23 cellular contexts compared by ENCODE assay signal in the genomic region with DNA sequence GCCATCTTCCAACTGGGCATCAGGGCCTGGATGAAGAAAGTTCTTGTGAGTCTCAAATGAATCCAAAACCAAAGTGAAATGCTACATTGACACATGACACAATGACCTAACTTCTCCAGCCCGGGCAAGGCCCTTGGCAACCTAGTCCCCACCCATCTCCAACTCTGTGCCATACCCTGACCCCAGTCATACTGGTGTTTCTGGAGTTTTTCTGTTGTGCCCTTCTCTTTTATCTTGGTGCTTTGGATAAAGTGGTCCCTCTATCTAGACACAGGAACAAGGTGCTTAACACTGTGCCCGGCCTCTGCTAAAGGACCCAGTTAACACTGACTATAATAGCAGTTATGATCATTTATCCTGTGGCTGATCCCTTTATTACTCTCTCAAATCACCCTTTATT.
DNase-seq lines count a peak whose midpoint lies in the region; ATAC-seq and TF ChIP-seq lines count a peak whose summit lies in the region.
"Had no signal": no experiment of that assay in that cellular context is flagged by ENCODE, and none has a peak within 500 bp of the region (broad histone marks: within the 10 kb centered on the region; RNA-seq: fewer than 3 reads in every experiment).

No MANE protein-coding gene starts in this region.

- H2AFZ ChIP-seq in neural cell (ENCODE audit: low read depth, low read length), result no peak overlapping the region

- WGBS in right cardiac atrium, result 71% methylated on average over 2 of the region's 2 CpGs

- no peaks in the 10 kb centered on the region for H3F3A ChIP-seq in neural cell (ENCODE audit: insufficient read depth, low read length, poor library complexity, severe bottlenecking)

- intact Hi-C loops in Right ventricle myocardium inferior (cut with DNase I) (no loop called here), right cardiac atrium (cut with DNase I) (no loop called here), left cardiac atrium (cut with DNase I) (no loop called here), cardiac septum (cut with DNase I) (no loop called here)

- H3K9me2 ChIP-seq in neural cell (ENCODE audit: insufficient read depth, low read length), result no peaks in the 10 kb centered on the region

- no peaks in the 10 kb centered on the region for H3K36me3 ChIP-seq in neural cell (ENCODE audit: insufficient read depth, low read length)
- H3K36me3 ChIP-seq: BLaER1 treated with 17β-estradiol and CSF1 and Interleukin-3, amounts not matched to agents 10 nM and 100 nM had no signal

- H3K4me2 ChIP-seq in neural cell (ENCODE audit: low read length), result no peak overlapping the region
- H3K4me2 ChIP-seq: A549; BLaER1 treated with 17β-estradiol and CSF1 and Interleukin-3, amounts not matched to agents 10 nM and 100 nM had no signal

- no peak for DNase-seq in Right ventricle myocardium inferior (ENCODE audit: missing footprints)
- no peak for DNase-seq in right cardiac atrium
- no peak for DNase-seq in left cardiac atrium
- DNase-seq in cardiac septum (ENCODE audit: low spot score), result no peak
- DNase-seq in stimulated activated CD4-positive, alpha-beta T cell treated with anti-CD3 and anti-CD28 coated beads, Interleukin-12 subunit alpha, Interleukin-12 subunit beta, amount 100 ng/mL, for 4 hours, result no peak
- DNase-seq: AML-193; Caco-2; Calu3; CD4-positive, alpha-beta T cell; CD8-positive, alpha-beta T cell; DMS 273 treated with DMSO at 0.1 percent for 48 hours; DMS153; DMS53; DMS79; DND-41; EL; GDM1 had no signal

- H3K27me3 ChIP-seq in right cardiac atrium (ENCODE audit: control insufficient read depth, insufficient read depth), result no peaks in the 10 kb centered on the region
- no peaks in the 10 kb centered on the region for H3K27me3 ChIP-seq in neural cell (ENCODE audit: insufficient read depth, low read depth, low read length)
- H3K27me3 ChIP-seq: BLaER1 treated with 17β-estradiol and CSF1 and Interleukin-3, amounts not matched to agents 10 nM and 100 nM had no signal

- TF ChIP-seq RAD21 in neural cell (conservative IDR thresholded peaks at IDR 0.05), result no peak

- H3K9me3 ChIP-seq in right cardiac atrium (ENCODE audit: control insufficient read depth, low read length), result no peaks in the 10 kb centered on the region
- no peaks in the 10 kb centered on the region for H3K9me3 ChIP-seq in neural cell (ENCODE audit: low read length)
- H3K9me3 ChIP-seq: A549; BLaER1 treated with 17β-estradiol and CSF1 and Interleukin-3, amounts not matched to agents 10 nM and 100 nM; Caco-2 had no signal

- H3K27ac ChIP-seq in right cardiac atrium (ENCODE audit: low read length) (no peak overlapping the region), neural cell (ENCODE audit: low read length) (peak overlapping the region; percentile 53)
- H3K27ac ChIP-seq: 22Rv1; A549; BLaER1 treated with 17β-estradiol and CSF1 and Interleukin-3, amounts not matched to agents 10 nM and 100 nM; C4-2B had no signal

- TF ChIP-seq CTCF in neural cell (IDR thresholded peaks at IDR 0.05; ENCODE audit: poor library complexity, severe bottlenecking), result no peak

- no peak for TF ChIP-seq EP300 in neural cell (conservative IDR thresholded peaks at IDR 0.05; ENCODE audit: poor library complexity, severe bottlenecking)

- H3K79me2 ChIP-seq in neural cell (replicated peaks; ENCODE audit: insufficient read depth, low read length), result no peaks in the 10 kb centered on the region

- ATAC-seq in Right ventricle myocardium inferior, result peak; percentile 60
- ATAC-seq in right cardiac atrium, result no peak
- ATAC-seq in left cardiac atrium, result peak; percentile 35 to 65
- ATAC-seq: A549; CD8-positive, alpha-beta T cell; GM12878 had no signal

- H3K4me3 ChIP-seq in right cardiac atrium (ENCODE audit: low read length) (no peak overlapping the region), neural cell (ENCODE audit: low read length) (no peak overlapping the region)
- H3K4me3 ChIP-seq: A549; BLaER1 treated with 17β-estradiol and CSF1 and Interleukin-3, amounts not matched to agents 10 nM and 100 nM; GM12878 had no signal

- H3K9ac ChIP-seq in neural cell (ENCODE audit: low read length), result no peak overlapping the region
- H3K9ac ChIP-seq: BLaER1 treated with 17β-estradiol and CSF1 and Interleukin-3, amounts not matched to agents 10 nM and 100 nM had no signal

- H4K20me1 ChIP-seq in neural cell (ENCODE audit: insufficient read depth), result no peaks in the 10 kb centered on the region
- H4K20me1 ChIP-seq: BLaER1 treated with 17β-estradiol and CSF1 and Interleukin-3, amounts not matched to agents 10 nM and 100 nM had no signal

- H3K4me1 ChIP-seq in right cardiac atrium (ENCODE audit: control insufficient read depth, insufficient read depth, low read length), result peaks cover 13% of the 10 kb centered on the region
- H3K4me1 ChIP-seq: A549; BLaER1 treated with 17β-estradiol and CSF1 and Interleukin-3, amounts not matched to agents 10 nM and 100 nM; Caco-2 had no signal

TF ChIP-seq in neural cell, 6 proteins besides CTCF, POLR2A, EP300 and RAD21:
- TF ChIP-seq SMC3 (conservative IDR thresholded peaks at IDR 0.05; ENCODE audit: poor library complexity) (no peak), MXI1 (conservative IDR thresholded peaks at IDR 0.05; ENCODE audit: poor library complexity, severe bottlenecking) (no peak), POLR2AphosphoS5 (IDR thresholded peaks at IDR 0.05) (no peak), EZH2 (IDR thresholded peaks at IDR 0.05; ENCODE audit: borderline replicate concordance, insufficient read depth, low read length, poor library complexity, severe bottlenecking) (no peak), TAF1 (IDR thresholded peaks at IDR 0.05; ENCODE audit: low read depth) (no peak)
- TF ChIP-seq, protein P1, sequence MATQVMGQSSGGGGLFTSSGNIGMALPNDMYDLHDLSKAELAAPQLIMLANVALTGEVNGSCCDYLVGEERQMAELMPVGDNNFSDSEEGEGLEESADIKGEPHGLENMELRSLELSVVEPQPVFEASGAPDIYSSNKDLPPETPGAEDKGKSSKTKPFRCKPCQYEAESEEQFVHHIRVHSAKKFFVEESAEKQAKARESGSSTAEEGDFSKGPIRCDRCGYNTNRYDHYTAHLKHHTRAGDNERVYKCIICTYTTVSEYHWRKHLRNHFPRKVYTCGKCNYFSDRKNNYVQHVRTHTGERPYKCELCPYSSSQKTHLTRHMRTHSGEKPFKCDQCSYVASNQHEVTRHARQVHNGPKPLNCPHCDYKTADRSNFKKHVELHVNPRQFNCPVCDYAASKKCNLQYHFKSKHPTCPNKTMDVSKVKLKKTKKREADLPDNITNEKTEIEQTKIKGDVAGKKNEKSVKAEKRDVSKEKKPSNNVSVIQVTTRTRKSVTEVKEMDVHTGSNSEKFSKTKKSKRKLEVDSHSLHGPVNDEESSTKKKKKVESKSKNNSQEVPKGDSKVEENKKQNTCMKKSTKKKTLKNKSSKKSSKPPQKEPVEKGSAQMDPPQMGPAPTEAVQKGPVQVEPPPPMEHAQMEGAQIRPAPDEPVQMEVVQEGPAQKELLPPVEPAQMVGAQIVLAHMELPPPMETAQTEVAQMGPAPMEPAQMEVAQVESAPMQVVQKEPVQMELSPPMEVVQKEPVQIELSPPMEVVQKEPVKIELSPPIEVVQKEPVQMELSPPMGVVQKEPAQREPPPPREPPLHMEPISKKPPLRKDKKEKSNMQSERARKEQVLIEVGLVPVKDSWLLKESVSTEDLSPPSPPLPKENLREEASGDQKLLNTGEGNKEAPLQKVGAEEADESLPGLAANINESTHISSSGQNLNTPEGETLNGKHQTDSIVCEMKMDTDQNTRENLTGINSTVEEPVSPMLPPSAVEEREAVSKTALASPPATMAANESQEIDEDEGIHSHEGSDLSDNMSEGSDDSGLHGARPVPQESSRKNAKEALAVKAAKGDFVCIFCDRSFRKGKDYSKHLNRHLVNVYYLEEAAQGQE (IDR thresholded peaks at IDR 0.05; ENCODE audit: borderline replicate concordance), result no peak
TF ChIP-seq in neural cell: peak in this region for 0.

Comparison
In these comparisons a context has a peak if more than half of its experiments do, and no peak if none do; other contexts are left out.
1. ATAC-seq: peak in Right ventricle myocardium inferior (single experiment) and left cardiac atrium (2 of 2); none in right cardiac atrium (0 of 2).